Comparison of ENCODE assay signal across 1 cellular context in genomic region chr4:137514401-137515116, GRCh38.
TF ChIP-seq lines count a peak whose summit lies in the region.

No MANE protein-coding gene starts in this region.

TF ChIP-seq in GM12878, 131 proteins besides CTCF, POLR2A, EP300 and RAD21 (continued from another document):
- TF ChIP-seq, protein P1, sequence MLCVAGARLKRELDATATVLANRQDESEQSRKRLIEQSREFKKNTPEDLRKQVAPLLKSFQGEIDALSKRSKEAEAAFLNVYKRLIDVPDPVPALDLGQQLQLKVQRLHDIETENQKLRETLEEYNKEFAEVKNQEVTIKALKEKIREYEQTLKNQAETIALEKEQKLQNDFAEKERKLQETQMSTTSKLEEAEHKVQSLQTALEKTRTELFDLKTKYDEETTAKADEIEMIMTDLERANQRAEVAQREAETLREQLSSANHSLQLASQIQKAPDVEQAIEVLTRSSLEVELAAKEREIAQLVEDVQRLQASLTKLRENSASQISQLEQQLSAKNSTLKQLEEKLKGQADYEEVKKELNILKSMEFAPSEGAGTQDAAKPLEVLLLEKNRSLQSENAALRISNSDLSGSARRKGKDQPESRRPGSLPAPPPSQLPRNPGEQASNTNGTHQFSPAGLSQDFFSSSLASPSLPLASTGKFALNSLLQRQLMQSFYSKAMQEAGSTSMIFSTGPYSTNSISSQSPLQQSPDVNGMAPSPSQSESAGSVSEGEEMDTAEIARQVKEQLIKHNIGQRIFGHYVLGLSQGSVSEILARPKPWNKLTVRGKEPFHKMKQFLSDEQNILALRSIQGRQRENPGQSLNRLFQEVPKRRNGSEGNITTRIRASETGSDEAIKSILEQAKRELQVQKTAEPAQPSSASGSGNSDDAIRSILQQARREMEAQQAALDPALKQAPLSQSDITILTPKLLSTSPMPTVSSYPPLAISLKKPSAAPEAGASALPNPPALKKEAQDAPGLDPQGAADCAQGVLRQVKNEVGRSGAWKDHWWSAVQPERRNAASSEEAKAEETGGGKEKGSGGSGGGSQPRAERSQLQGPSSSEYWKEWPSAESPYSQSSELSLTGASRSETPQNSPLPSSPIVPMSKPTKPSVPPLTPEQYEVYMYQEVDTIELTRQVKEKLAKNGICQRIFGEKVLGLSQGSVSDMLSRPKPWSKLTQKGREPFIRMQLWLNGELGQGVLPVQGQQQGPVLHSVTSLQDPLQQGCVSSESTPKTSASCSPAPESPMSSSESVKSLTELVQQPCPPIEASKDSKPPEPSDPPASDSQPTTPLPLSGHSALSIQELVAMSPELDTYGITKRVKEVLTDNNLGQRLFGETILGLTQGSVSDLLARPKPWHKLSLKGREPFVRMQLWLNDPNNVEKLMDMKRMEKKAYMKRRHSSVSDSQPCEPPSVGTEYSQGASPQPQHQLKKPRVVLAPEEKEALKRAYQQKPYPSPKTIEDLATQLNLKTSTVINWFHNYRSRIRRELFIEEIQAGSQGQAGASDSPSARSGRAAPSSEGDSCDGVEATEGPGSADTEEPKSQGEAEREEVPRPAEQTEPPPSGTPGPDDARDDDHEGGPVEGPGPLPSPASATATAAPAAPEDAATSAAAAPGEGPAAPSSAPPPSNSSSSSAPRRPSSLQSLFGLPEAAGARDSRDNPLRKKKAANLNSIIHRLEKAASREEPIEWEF (IDR thresholded peaks at IDR 0.05; ENCODE audit: insufficient replicate concordance, low read depth, low read length), result no peak
- TF ChIP-seq, protein P2, sequence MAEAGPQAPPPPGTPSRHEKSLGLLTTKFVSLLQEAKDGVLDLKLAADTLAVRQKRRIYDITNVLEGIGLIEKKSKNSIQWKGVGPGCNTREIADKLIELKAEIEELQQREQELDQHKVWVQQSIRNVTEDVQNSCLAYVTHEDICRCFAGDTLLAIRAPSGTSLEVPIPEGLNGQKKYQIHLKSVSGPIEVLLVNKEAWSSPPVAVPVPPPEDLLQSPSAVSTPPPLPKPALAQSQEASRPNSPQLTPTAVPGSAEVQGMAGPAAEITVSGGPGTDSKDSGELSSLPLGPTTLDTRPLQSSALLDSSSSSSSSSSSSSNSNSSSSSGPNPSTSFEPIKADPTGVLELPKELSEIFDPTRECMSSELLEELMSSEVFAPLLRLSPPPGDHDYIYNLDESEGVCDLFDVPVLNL (IDR thresholded peaks at IDR 0.05; ENCODE audit: low read depth, low read length), result no peak
- TF ChIP-seq, protein P3, sequence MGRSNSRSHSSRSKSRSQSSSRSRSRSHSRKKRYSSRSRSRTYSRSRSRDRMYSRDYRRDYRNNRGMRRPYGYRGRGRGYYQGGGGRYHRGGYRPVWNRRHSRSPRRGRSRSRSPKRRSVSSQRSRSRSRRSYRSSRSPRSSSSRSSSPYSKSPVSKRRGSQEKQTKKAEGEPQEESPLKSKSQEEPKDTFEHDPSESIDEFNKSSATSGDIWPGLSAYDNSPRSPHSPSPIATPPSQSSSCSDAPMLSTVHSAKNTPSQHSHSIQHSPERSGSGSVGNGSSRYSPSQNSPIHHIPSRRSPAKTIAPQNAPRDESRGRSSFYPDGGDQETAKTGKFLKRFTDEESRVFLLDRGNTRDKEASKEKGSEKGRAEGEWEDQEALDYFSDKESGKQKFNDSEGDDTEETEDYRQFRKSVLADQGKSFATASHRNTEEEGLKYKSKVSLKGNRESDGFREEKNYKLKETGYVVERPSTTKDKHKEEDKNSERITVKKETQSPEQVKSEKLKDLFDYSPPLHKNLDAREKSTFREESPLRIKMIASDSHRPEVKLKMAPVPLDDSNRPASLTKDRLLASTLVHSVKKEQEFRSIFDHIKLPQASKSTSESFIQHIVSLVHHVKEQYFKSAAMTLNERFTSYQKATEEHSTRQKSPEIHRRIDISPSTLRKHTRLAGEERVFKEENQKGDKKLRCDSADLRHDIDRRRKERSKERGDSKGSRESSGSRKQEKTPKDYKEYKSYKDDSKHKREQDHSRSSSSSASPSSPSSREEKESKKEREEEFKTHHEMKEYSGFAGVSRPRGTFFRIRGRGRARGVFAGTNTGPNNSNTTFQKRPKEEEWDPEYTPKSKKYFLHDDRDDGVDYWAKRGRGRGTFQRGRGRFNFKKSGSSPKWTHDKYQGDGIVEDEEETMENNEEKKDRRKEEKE (IDR thresholded peaks at IDR 0.05), result no peak
- TF ChIP-seq NBN (IDR thresholded peaks at IDR 0.05) (no peak), PML (IDR thresholded peaks at IDR 0.05; ENCODE audit: low read length) (no peak), PAX8 (IDR thresholded peaks at IDR 0.05) (no peak), ZNF274 (IDR thresholded peaks at IDR 0.05; ENCODE audit: insufficient read depth, insufficient read length) (no peak), MEF2B (IDR thresholded peaks at IDR 0.05; ENCODE audit: partially characterized antibody, poor library complexity, severe bottlenecking) (no peak), IKZF2 (IDR thresholded peaks at IDR 0.05) (no peak), YY1 (IDR thresholded peaks at IDR 0.05; ENCODE audit: low read depth, low read length) (no peak)
- TF ChIP-seq, protein P4, sequence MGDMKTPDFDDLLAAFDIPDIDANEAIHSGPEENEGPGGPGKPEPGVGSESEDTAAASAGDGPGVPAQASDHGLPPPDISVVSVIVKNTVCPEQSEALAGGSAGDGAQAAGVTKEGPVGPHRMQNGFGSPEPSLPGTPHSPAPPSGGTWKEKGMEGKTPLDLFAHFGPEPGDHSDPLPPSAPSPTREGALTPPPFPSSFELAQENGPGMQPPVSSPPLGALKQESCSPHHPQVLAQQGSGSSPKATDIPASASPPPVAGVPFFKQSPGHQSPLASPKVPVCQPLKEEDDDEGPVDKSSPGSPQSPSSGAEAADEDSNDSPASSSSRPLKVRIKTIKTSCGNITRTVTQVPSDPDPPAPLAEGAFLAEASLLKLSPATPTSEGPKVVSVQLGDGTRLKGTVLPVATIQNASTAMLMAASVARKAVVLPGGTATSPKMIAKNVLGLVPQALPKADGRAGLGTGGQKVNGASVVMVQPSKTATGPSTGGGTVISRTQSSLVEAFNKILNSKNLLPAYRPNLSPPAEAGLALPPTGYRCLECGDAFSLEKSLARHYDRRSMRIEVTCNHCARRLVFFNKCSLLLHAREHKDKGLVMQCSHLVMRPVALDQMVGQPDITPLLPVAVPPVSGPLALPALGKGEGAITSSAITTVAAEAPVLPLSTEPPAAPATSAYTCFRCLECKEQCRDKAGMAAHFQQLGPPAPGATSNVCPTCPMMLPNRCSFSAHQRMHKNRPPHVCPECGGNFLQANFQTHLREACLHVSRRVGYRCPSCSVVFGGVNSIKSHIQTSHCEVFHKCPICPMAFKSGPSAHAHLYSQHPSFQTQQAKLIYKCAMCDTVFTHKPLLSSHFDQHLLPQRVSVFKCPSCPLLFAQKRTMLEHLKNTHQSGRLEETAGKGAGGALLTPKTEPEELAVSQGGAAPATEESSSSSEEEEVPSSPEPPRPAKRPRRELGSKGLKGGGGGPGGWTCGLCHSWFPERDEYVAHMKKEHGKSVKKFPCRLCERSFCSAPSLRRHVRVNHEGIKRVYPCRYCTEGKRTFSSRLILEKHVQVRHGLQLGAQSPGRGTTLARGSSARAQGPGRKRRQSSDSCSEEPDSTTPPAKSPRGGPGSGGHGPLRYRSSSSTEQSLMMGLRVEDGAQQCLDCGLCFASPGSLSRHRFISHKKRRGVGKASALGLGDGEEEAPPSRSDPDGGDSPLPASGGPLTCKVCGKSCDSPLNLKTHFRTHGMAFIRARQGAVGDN (IDR thresholded peaks at IDR 0.05), result no peak
